Comparison of ENCODE assay signal across 9 cellular contexts in the genomic region with DNA sequence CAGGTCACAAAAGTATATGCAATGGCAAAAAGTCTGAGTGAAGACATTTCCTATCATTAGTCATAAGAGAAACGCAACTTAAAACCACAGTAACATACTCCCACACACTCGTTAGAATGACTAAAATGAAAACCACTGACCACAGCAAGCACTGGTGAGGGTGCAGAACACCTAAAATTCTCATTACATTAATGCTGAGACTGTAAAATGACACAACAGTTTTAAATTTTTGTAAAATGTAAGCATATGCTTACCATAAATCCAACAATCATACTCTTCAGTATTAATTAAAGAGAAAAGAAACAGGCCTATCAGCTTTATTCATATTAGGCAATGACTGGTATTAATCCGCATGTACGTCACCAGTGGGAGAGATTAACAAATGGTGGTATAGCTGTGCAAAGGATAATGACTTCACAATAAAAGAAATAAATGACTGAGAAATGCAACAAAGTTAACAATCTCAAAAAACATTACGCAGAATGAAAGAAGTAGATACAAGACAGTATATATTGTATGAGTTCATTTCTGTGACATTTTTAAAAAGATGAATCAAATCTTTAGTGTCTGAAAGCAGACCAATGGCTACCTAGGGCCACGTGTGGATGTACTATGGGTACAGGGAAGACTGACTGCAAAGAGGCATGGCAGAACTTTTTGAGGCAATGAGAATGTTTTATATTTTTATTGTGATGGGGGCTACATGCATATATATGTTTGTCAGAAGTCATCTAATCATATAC.
A peak's percentile ranks its signal among the peaks of the same experiment; 100 is the strongest.
DNase-seq lines count a peak whose midpoint lies in the region; ATAC-seq and TF ChIP-seq lines count a peak whose summit lies in the region.
"Had no signal": no experiment of that assay in that cellular context is flagged by ENCODE, and none has a peak within 500 bp of the region (broad histone marks: within the 10 kb centered on the region; RNA-seq: fewer than 3 reads in every experiment).

No MANE protein-coding gene starts in this region.

- intact Hi-C loops in uterus (cut with DNase I; ENCODE audit: low total_unique reads) (no loop called here), transverse colon (cut with DNase I; ENCODE audit: low total_unique reads) (no loop called here)

- H3K27ac ChIP-seq in uterus, result no peak overlapping the region
- H3K27ac ChIP-seq in transverse colon, result no peak overlapping the region
- H3K27ac ChIP-seq: BLaER1 had no signal

- TF ChIP-seq POLR2A in NB4 (IDR thresholded peaks at IDR 0.05; ENCODE audit: extremely low read depth, insufficient read length) (no peak), uterus (IDR thresholded peaks at IDR 0.05) (no peak), transverse colon (IDR thresholded peaks at IDR 0.05) (no peak)

- TF ChIP-seq CTCF in NB4 (IDR thresholded peaks at IDR 0.05; ENCODE audit: low read depth, low read length) (no peak), uterus (IDR thresholded peaks at IDR 0.05) (no peak), transverse colon (IDR thresholded peaks at IDR 0.05) (no peak)

- H3K4me1 ChIP-seq in uterus, result peaks cover 0 to 7% of the 10 kb centered on the region in 2 donors
- no peaks in the 10 kb centered on the region for H3K4me1 ChIP-seq in transverse colon

- no peak for TF ChIP-seq EP300 in transverse colon (IDR thresholded peaks at IDR 0.05; ENCODE audit: low read depth)

- in situ Hi-C loops in transverse colon (cut with MboI; ENCODE audit: low pct_ligation_motif_present in 1 of 4, low pct_unique_long_range_greater_than_20kb in 1 of 4, low sequenced_read_pairs in 3 of 4), result no loop called here

- peak; percentile 97 for ATAC-seq in HG02623 (IDR thresholded peaks at IDR 0.05; ENCODE audit: unreplicated experiment)

- H3K4me3 ChIP-seq in NB4 (ENCODE audit: low read depth, low read length), result no peak overlapping the region
- H3K4me3 ChIP-seq in uterus, result no peak overlapping the region
- no peak overlapping the region for H3K4me3 ChIP-seq in transverse colon
- H3K4me3 ChIP-seq: BLaER1 had no signal

- 58 to 59% methylated on average over 6 of the region's 6 CpGs for WGBS in transverse colon (ENCODE audit: low coverage in 1 of 2), 2 donors

- H3K36me3 ChIP-seq in uterus, result no peaks in the 10 kb centered on the region
- peaks cover 0 to 2% (median 0%) of the 10 kb centered on the region in 4 donors for H3K36me3 ChIP-seq in transverse colon

- peak; percentile 22 to 24 for DNase-seq in activated CD4-positive, alpha-beta T cell treated with anti-CD3 and anti-CD28 coated beads for 4 hours
- no peak for DNase-seq in activated CD4-positive, alpha-beta T cell treated with anti-CD3 and anti-CD28 coated beads, Interleukin-2, amount 50 U/mL, for 1 hour
- DNase-seq in NB4 (ENCODE audit: low read depth), result peak; percentile 89
- DNase-seq in central memory CD4-positive, alpha-beta T cell, result peak; percentile 31
- peak; percentile 74 for DNase-seq in stromal cell of bone marrow (ENCODE audit: low read depth)
- DNase-seq in uterus, result no peak
- no peak for DNase-seq in transverse colon

- H3K9me3 ChIP-seq in uterus (no peaks in the 10 kb centered on the region), transverse colon (peaks cover 0 to 2% of the 10 kb centered on the region in 2 donors)

- H3K27me3 ChIP-seq in uterus (no peaks in the 10 kb centered on the region), transverse colon (no peaks in the 10 kb centered on the region)
- H3K27me3 ChIP-seq: BLaER1 had no signal

Comparison
In these comparisons a context has a peak if more than half of its experiments do, and no peak if none do; other contexts are left out.
1. DNase-seq: peak in activated CD4-positive, alpha-beta T cell treated with anti-CD3 and anti-CD28 coated beads for 4 hours (2 of 2), NB4 (single experiment), central memory CD4-positive, alpha-beta T cell (single experiment) and stromal cell of bone marrow (single experiment); none in activated CD4-positive, alpha-beta T cell treated with anti-CD3 and anti-CD28 coated beads, Interleukin-2, amount 50 U/mL, for 1 hour (single experiment), uterus (0 of 2) and transverse colon (single experiment).